ENCODE assay signal across 14 cellular contexts in genomic region chr21:37357691-37358090, GRCh38. TPM values are rescaled to one million over a fixed set of nuclear protein-coding genes. Genes with fewer than 3 reads are reported as not detected.
DNase-seq lines count a peak whose midpoint lies in the region; ATAC-seq and TF ChIP-seq lines count a peak whose summit lies in the region.
"Had no signal": no experiment of that assay in that cellular context is flagged by ENCODE, and none has a peak within 500 bp of the region (broad histone marks: within the 10 kb centered on the region; RNA-seq: fewer than 3 reads in every experiment).

No MANE protein-coding gene starts in this region.

- H3K27me3 ChIP-seq in Karpas-422 (ENCODE audit: low read length) (no peaks in the 10 kb centered on the region), RWPE2 (ENCODE audit: insufficient read depth, poor library complexity, severe bottlenecking) (no peaks in the 10 kb centered on the region)
- H3K27me3 ChIP-seq: BE2C, MG63 had no signal

- no peak overlapping the region for H3K4me3 ChIP-seq in Karpas-422 (ENCODE audit: low read length)
- no peak overlapping the region for H3K4me3 ChIP-seq in RWPE2 (ENCODE audit: severe bottlenecking)
- H3K4me3 ChIP-seq in epithelial cell of esophagus (ENCODE audit: low read length): no peak overlapping the region
- H3K4me3 ChIP-seq: MG63 had no signal

- H3K36me3 ChIP-seq in Karpas-422 (ENCODE audit: insufficient read depth, low read length) (no peaks in the 10 kb centered on the region), RWPE2 (ENCODE audit: low read depth) (no peaks in the 10 kb centered on the region)
- H3K36me3 ChIP-seq: BE2C, MG63 had no signal

- H3K4me1 ChIP-seq in Karpas-422 (ENCODE audit: low read length) (no peaks in the 10 kb centered on the region), RWPE2 (ENCODE audit: insufficient read depth, poor library complexity, severe bottlenecking) (peaks cover 17% of the 10 kb centered on the region)
- H3K4me1 ChIP-seq: BE2C had no signal

- H3K27ac ChIP-seq in Karpas-422 (ENCODE audit: low read length): no peak overlapping the region
- H3K27ac ChIP-seq in RWPE2 (ENCODE audit: poor library complexity, severe bottlenecking): peak overlapping the region; percentile 59

- no peaks in the 10 kb centered on the region for H4K20me1 ChIP-seq in Karpas-422 (ENCODE audit: insufficient read depth, low read depth, low read length)

- TF ChIP-seq CTCF in RWPE2 (IDR thresholded peaks at IDR 0.05; ENCODE audit: poor library complexity, severe bottlenecking) (no peak), epithelial cell of esophagus (IDR thresholded peaks at IDR 0.05; ENCODE audit: insufficient read depth, low read depth, low read length, missing control alignments) (no peak)

- no peaks in the 10 kb centered on the region for H3K79me2 ChIP-seq in Karpas-422 (ENCODE audit: low read length)

- ATAC-seq in RWPE2 (ENCODE audit: low read depth) (peak; percentile 89), HG03175 (IDR thresholded peaks at IDR 0.05; ENCODE audit: unreplicated experiment) (no peak)
- no peak for ATAC-seq in stimulated activated naive CD8-positive, alpha-beta T cell treated with anti-CD3 and anti-CD28 coated beads, Interleukin-15, Interleukin-2, amounts not matched to agents 100 U/mL and 50 U/mL, for 24 hours

- no peak overlapping the region for H3K4me2 ChIP-seq in Karpas-422 (ENCODE audit: low read depth, low read length, poor library complexity, severe bottlenecking)

- H3K9me3 ChIP-seq in Karpas-422 (ENCODE audit: low read length) (no peaks in the 10 kb centered on the region), RWPE2 (ENCODE audit: severe bottlenecking) (no peaks in the 10 kb centered on the region)
- H3K9me3 ChIP-seq: BE2C, MG63 had no signal

- no peaks in the 10 kb centered on the region for H3K9me2 ChIP-seq in Karpas-422 (replicated peaks; ENCODE audit: insufficient read depth, low read length)

- no peak overlapping the region for H2AFZ ChIP-seq in Karpas-422 (ENCODE audit: low read length)

- no peak overlapping the region for H3K9ac ChIP-seq in Karpas-422 (ENCODE audit: low read length)

- DNase-seq in Karpas-422 (peak; percentile 10), RWPE2 (ENCODE audit: low spot score) (no peak), epithelial cell of esophagus (ENCODE audit: low read depth) (peak; percentile 83), renal cortical epithelial cell (ENCODE audit: low read depth) (peak; percentile 61), SIG-M5 treated with dmso at 0.1 percent for 504 hours (lab: John Stamatoyannopoulos, UW; ENCODE audit: unreplicated experiment) (no peak)
- no peak for DNase-seq in stimulated activated naive CD8-positive, alpha-beta T cell treated with anti-CD3 and anti-CD28 coated beads, Interleukin-15, Interleukin-2, amounts not matched to agents 100 U/mL and 50 U/mL, for 24 hours
- DNase-seq: BE2C, H7, MG63, NCI-H187 treated with DMSO at 0.1 percent for 48 hours, NCI-H2171 treated with DMSO at 0.1 percent for 48 hours, NCI-H82, RPMI8226 had no signal

RNA-seq across cellular contexts. Expression of gene DYRK1A, which starts 8.9 kb away (rescaled TPM):
- 65.3 and 98.2 TPM in 2 replicates for total RNA-seq in Karpas-422 (2014; rRNA removed; shearing (Covaris generic); ENCODE audit: low replicate concordance)
- total RNA-seq in renal cortical epithelial cell: 43.8 and 76.0 TPM in 2 replicates

Comparison
In these comparisons a context has a peak if more than half of its experiments do, and no peak if none do; other contexts are left out.
1. DNase-seq: peak in Karpas-422 (single experiment), epithelial cell of esophagus (single experiment) and renal cortical epithelial cell (single experiment); none in RWPE2 (single experiment), stimulated activated naive CD8-positive, alpha-beta T cell treated with anti-CD3 and anti-CD28 coated beads, Interleukin-15, Interleukin-2, amounts not matched to agents 100 U/mL and 50 U/mL, for 24 hours (single experiment) and SIG-M5 treated with dmso at 0.1 percent for 504 hours (single experiment).